In the genomic region with DNA sequence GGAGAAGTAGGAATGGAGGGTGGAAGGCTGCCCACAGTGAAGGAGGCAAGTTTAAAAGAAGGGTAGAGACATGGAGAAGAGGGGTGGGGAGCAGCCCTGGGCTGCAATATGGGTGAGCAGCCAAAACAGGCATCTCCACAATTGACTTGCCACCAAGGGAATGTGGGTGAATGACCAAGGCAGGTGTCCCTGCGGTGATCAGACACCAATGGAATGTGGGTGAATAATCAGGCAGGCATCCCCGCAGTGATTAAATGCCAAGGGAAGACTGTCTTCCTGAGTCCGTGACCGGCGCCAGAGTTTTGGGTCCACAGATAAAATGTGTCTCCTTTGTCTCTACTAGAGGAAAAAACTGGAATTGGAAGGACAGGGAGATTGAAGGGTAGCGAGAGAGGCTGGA, we compare ENCODE assay signal across 8 cellular contexts. TPM values are rescaled to one million over a fixed set of nuclear protein-coding genes. Genes with fewer than 3 reads are reported as not detected.
DNase-seq lines count a peak whose midpoint lies in the region; ATAC-seq, FAIRE-seq and TF ChIP-seq lines count a peak whose summit lies in the region.
"Not testable (repeated sequence)": the region's sequence is repeated elsewhere in the genome, so short reads cannot be mapped to it uniquely, and the experiment has no call there.

No MANE protein-coding gene starts in this region.

- TF ChIP-seq POLR2A in A549 (IDR thresholded peaks at IDR 0.05; ENCODE audit: low read length); HCT116 (IDR thresholded peaks at IDR 0.05; ENCODE audit: borderline replicate concordance, extremely low read depth, insufficient read depth, insufficient read length); endothelial cell of umbilical vein (IDR thresholded peaks at IDR 0.05; ENCODE audit: low read depth, low read length): not testable (repeated sequence)

- not testable (repeated sequence) for TF ChIP-seq CTCF in A549 (IDR thresholded peaks at IDR 0.05); HCT116 (IDR thresholded peaks at IDR 0.05 in 2 of 3, conservative IDR thresholded peaks at IDR 0.05 in 1 of 3; ENCODE audit: borderline replicate concordance in 1 of 3, insufficient read depth in 1 of 3, low read depth in 2 of 3, low read length in 2 of 3); endothelial cell of umbilical vein (IDR thresholded peaks at IDR 0.05; ENCODE audit: extremely low read depth in 1 of 2, insufficient read depth in 1 of 2, low read depth in 1 of 2, low read length in 2 of 2)

- not testable (repeated sequence) for H3K4me3 ChIP-seq in A549; MG63; endothelial cell of umbilical vein (replicated peaks in 1 of 3; ENCODE audit: insufficient read depth in 1 of 3, low read depth in 1 of 3, low read length in 3 of 3)
- H3K4me3 ChIP-seq in HCT116 (replicated peaks in 1 of 2; ENCODE audit: low read depth in 1 of 2, low read length in 2 of 2) (peak overlapping the region; percentile 13 to 46), SJCRH30 (peak overlapping the region; percentile 28), skeletal muscle satellite cell (ENCODE audit: low read length) (peak overlapping the region; percentile 35)

- POLR2A ChIA-PET in A549 (lab: Yijun Ruan, JAX); HCT116 (lab: Charles Lee); endothelial cell of umbilical vein (lab: Charles Lee): not testable (repeated sequence)

- H3K9me1 ChIP-seq in endothelial cell of umbilical vein (replicated peaks; ENCODE audit: control insufficient read depth, extremely low read depth, insufficient read depth, low read length): not testable (repeated sequence)

- H3K36me3 ChIP-seq in HCT116 (ENCODE audit: control insufficient read depth in 1 of 2, insufficient read depth in 2 of 2, low read length in 2 of 2); MG63; SJCRH30; endothelial cell of umbilical vein (ENCODE audit: control insufficient read depth in 2 of 2, extremely low read depth in 1 of 2, insufficient read depth in 2 of 2, low read length in 2 of 2); skeletal muscle satellite cell (ENCODE audit: insufficient read depth, low read length): not testable (repeated sequence)

- H3K4me2 ChIP-seq in A549 (peak overlapping the region; percentile 45; the same call in 1 of the 3 replicates), HCT116 (ENCODE audit: low read length) (peak overlapping the region; percentile 67), skeletal muscle satellite cell (ENCODE audit: low read length) (peak overlapping the region; percentile 18)
- H3K4me2 ChIP-seq in endothelial cell of umbilical vein (ENCODE audit: insufficient read depth, low read length): not testable (repeated sequence)

- RAD21 ChIA-PET in HCT116 (lab: Charles Lee; ENCODE audit: low non-redundant PET in 1 of 2, low total read pairs in 2 of 2, uncharacterized antibody in 2 of 2, unreplicated experiment in 2 of 2): not testable (repeated sequence)

- BruUV-seq in HCT116 (replicated peaks; lab: Mats Ljungman, UMichigan); endothelial cell of umbilical vein (replicated peaks; lab: Mats Ljungman, UMichigan): not testable (repeated sequence)

- CTCF ChIA-PET in A549 (lab: Yijun Ruan, JAX); HCT116 (lab: Charles Lee); endothelial cell of umbilical vein (lab: Charles Lee): not testable (repeated sequence)

- not testable (repeated sequence) for H3K9me2 ChIP-seq in HCT116 (ENCODE audit: insufficient read depth)

- H3K4me1 ChIP-seq in A549; endothelial cell of umbilical vein (ENCODE audit: control insufficient read depth, extremely low read depth, insufficient read depth, low read length): not testable (repeated sequence)
- peaks cover 12 to 28% of the 10 kb centered on the region in 2 experiments for H3K4me1 ChIP-seq in HCT116 (ENCODE audit: control insufficient read depth in 1 of 2, insufficient read depth in 2 of 2, low read length in 2 of 2)
- peaks cover 16% of the 10 kb centered on the region for H3K4me1 ChIP-seq in SJCRH30
- peaks cover 29% of the 10 kb centered on the region for H3K4me1 ChIP-seq in skeletal muscle satellite cell (ENCODE audit: control insufficient read depth, insufficient read depth, low read length)

- H2AFZ ChIP-seq in HCT116 (ENCODE audit: low read depth, low read length, poor library complexity, severe bottlenecking): peak overlapping the region; percentile 22
- H2AFZ ChIP-seq in endothelial cell of umbilical vein (ENCODE audit: low read depth, low read length): not testable (repeated sequence)

- not testable (repeated sequence) for ATAC-seq in A549
- ATAC-seq in HCT116: peak; percentile 67

- TF ChIP-seq EP300 in A549 (IDR thresholded peaks at IDR 0.05): not testable (repeated sequence)

- not testable (repeated sequence) for H3K79me2 ChIP-seq in HCT116 (ENCODE audit: insufficient read depth, low read length); endothelial cell of umbilical vein (ENCODE audit: control insufficient read depth, insufficient read depth, low read length)

- 21% methylated on average over 6 of the region's 6 CpGs for WGBS in A549 (ENCODE audit: missing lambda C conversion rate)

- DNase-seq in A549 (ENCODE audit: low read depth in 1 of 2, low spot score in 1 of 2): peak in 1 of 2 experiments; percentile 6
- DNase-seq in HCT116 (ENCODE audit: low read depth, low spot score): peak; percentile 32
- DNase-seq in MG63: peak; percentile 57
- peak; percentile 92 to 95 for DNase-seq in SJCRH30
- DNase-seq in astrocyte of the hippocampus (ENCODE audit: low read depth, low spot score): peak; percentile 43
- not testable (repeated sequence) for DNase-seq in endothelial cell of umbilical vein (ENCODE audit: low read depth, low spot score)
- peak; percentile 25 to 28 for DNase-seq in lung microvascular endothelial cell (ENCODE audit: low read depth in 2 of 2)

- H3K27me3 ChIP-seq in HCT116 (ENCODE audit: insufficient read depth, low read length); MG63; SJCRH30; endothelial cell of umbilical vein (ENCODE audit: control insufficient read depth in 2 of 2, insufficient read depth in 2 of 2, low read length in 2 of 2); skeletal muscle satellite cell (ENCODE audit: control insufficient read depth, insufficient read depth, low read length): not testable (repeated sequence)

- not testable (repeated sequence) for H3K9ac ChIP-seq in HCT116 (ENCODE audit: low read length); endothelial cell of umbilical vein (replicated peaks; ENCODE audit: extremely low read depth, insufficient read depth, low read length)
- H3K9ac ChIP-seq in skeletal muscle satellite cell (ENCODE audit: low read depth, low read length): peak overlapping the region; percentile 77

- not testable (repeated sequence) for H3K27ac ChIP-seq in A549
- H3K27ac ChIP-seq in HCT116 (ENCODE audit: low read depth, low read length) (peak overlapping the region; percentile 17; the same call in 1 of the 2 replicates), SJCRH30 (peak overlapping the region; percentile 99), endothelial cell of umbilical vein (ENCODE audit: insufficient read depth, low read depth, low read length) (peak overlapping the region; percentile 18)

- not testable (repeated sequence) for TF ChIP-seq RAD21 in A549 (conservative IDR thresholded peaks at IDR 0.05 in 1 of 2, IDR thresholded peaks at IDR 0.05 in 1 of 2); HCT116 (IDR thresholded peaks at IDR 0.05; ENCODE audit: low read depth)

- FAIRE-seq in A549 (lab: Jason Lieb, UNC); endothelial cell of umbilical vein (lab: Jason Lieb, UNC): not testable (repeated sequence)

- H3K9me3 ChIP-seq in A549; HCT116 (ENCODE audit: control insufficient read depth in 1 of 2, insufficient read depth in 1 of 2, low read depth in 1 of 2, low read length in 2 of 2); MG63; SJCRH30 (replicated peaks); endothelial cell of umbilical vein (replicated peaks; ENCODE audit: control insufficient read depth, insufficient read depth, low read length); skeletal muscle satellite cell (replicated peaks; ENCODE audit: low read length): not testable (repeated sequence)

- dilution Hi-C loops in endothelial cell of umbilical vein (cut with MboI; ENCODE audit: extremely low pct_ligation_motif_present, low sequenced_read_pairs): not testable (repeated sequence)

- intact Hi-C loops in HCT116 (cut with micrococcal nuclease); endothelial cell of umbilical vein (cut with micrococcal nuclease): not testable (repeated sequence)

- not testable (repeated sequence) for H4K20me1 ChIP-seq in HCT116 (ENCODE audit: insufficient read depth); endothelial cell of umbilical vein (replicated peaks; ENCODE audit: control insufficient read depth, extremely low read depth, insufficient read depth, low read length)

RNA-seq across cellular contexts. Expression of a gene that starts 46.2 kb away (rescaled TPM):
- 129 and 183 TPM in 2 replicates for polyA plus RNA-seq in A549 (2011; rRNA removed)
- 52.9 and 53.3 TPM in 2 replicates for polyA plus RNA-seq in A549 (2012; cell fraction: cytosol; rRNA removed)
- polyA plus RNA-seq in A549 (2012; cell fraction: nucleus; rRNA removed): 40.4 and 49.8 TPM in 2 replicates
- 103 to 105 TPM (median 103 TPM) in 3 replicates for polyA plus RNA-seq in A549 (2017; fragmentation: RNase III; extraction: RNeasy Plus Mini Kit Qiagen cat#74134 plus additional on column Dnase treatment)
- polyA minus RNA-seq in A549 (2011; rRNA and poly(A)+ RNA removed): 65.2 and 77.5 TPM in 2 replicates
- 153 TPM for total RNA-seq in HCT116 (2021; ENCODE audit: unreplicated experiment)
- 106 and 140 TPM in 2 replicates for polyA plus RNA-seq in HCT116 (2012)
- 163 and 407 TPM in 2 replicates for total RNA-seq in MG63 (2014; rRNA removed; shearing (Covaris generic); ENCODE audit: low replicate concordance)
- total RNA-seq in SJCRH30 (2014; rRNA removed; shearing (Covaris generic)): 331 and 358 TPM in 2 replicates
- total RNA-seq in endothelial cell of umbilical vein: 142 and 148 TPM in 2 replicates
- polyA plus RNA-seq in endothelial cell of umbilical vein: 90.3 and 121 TPM in 2 replicates
- polyA plus RNA-seq in endothelial cell of umbilical vein (2011; cell fraction: cytosol; rRNA removed): 128 and 148 TPM in 2 replicates
- polyA plus RNA-seq in endothelial cell of umbilical vein (2011; cell fraction: nucleus; rRNA removed): 107 and 136 TPM in 2 replicates
- 163 and 231 TPM in 2 replicates for polyA plus RNA-seq in endothelial cell of umbilical vein (2012)
- 151 and 160 TPM in 2 replicates for polyA minus RNA-seq in endothelial cell of umbilical vein
- 133 TPM for polyA minus RNA-seq in endothelial cell of umbilical vein (2011; cell fraction: cytosol; rRNA and poly(A)+ RNA removed)
- polyA minus RNA-seq in endothelial cell of umbilical vein (2011; cell fraction: nucleus; rRNA and poly(A)+ RNA removed): 74.9 and 95.5 TPM in 2 replicates
- 40.3 and 48.0 TPM in 2 replicates for total RNA-seq in lung microvascular endothelial cell
- 56.8 and 57.4 TPM in 2 replicates for total RNA-seq in skeletal muscle satellite cell (2012; rRNA removed)
